36 cellular contexts compared by ENCODE assay signal in genomic region chr16:84769416-84769815, GRCh38. TPM values are rescaled to one million over a fixed set of nuclear protein-coding genes. Genes with fewer than 3 reads are reported as not detected.
A peak's percentile ranks its signal among the peaks of the same experiment; 100 is the strongest.
DNase-seq lines count a peak whose midpoint lies in the region; ATAC-seq, FAIRE-seq and TF ChIP-seq lines count a peak whose summit lies in the region.
"Had no signal": no experiment of that assay in that cellular context is flagged by ENCODE, and none has a peak within 500 bp of the region (broad histone marks: within the 10 kb centered on the region; RNA-seq: fewer than 3 reads in every experiment).

No MANE protein-coding gene starts in this region.

- ATAC-seq in IMR-90 (ENCODE audit: low read depth) (no peak), psoas muscle (peak; percentile 43 to 56 (median 48))
- ATAC-seq: activated T-cell treated with anti-CD3 and anti-CD28 coated beads, Interleukin-2, amount 50 U/mL, for 4 hours; effector memory CD8-positive, alpha-beta T cell; Panc1; sciatic nerve had no signal

- no peak overlapping the region for H3K4ac ChIP-seq in IMR-90 (ENCODE audit: low read depth, low read length)

- H3K79me1 ChIP-seq in IMR-90 (ENCODE audit: low read depth in 1 of 2, low read length in 2 of 2): peaks cover 37 to 67% of the 10 kb centered on the region in 2 experiments; a peak in 3 of 4 replicates

- H4K20me1 ChIP-seq in IMR-90 (ENCODE audit: insufficient read depth, low read length) (no peaks in the 10 kb centered on the region), astrocyte (ENCODE audit: insufficient read depth, low read length) (peaks cover 32% of the 10 kb centered on the region)

- 100% methylated on average over 2 of the region's 3 CpGs; no CpG with 5 or more reads in 1 of the 2 experiments for WGBS in IMR-90 (ENCODE audit: extremely low coverage in 2 of 2, insufficient read length in 1 of 2), 2 experiments
- WGBS in psoas muscle, 3 donors: 54 to 69% (median 54%) methylated on average over 3 of the region's 3 CpGs

- H3K36me3 ChIP-seq in CD4-positive, alpha-beta memory T cell (ENCODE audit: insufficient read depth, low read length): peaks cover 65% of the 10 kb centered on the region
- H3K36me3 ChIP-seq in IMR-90 (ENCODE audit: control insufficient read depth, insufficient read depth, low read length) (peaks cover 48% of the 10 kb centered on the region), astrocyte (ENCODE audit: insufficient read depth, low read length) (peaks cover 39% of the 10 kb centered on the region), psoas muscle (ENCODE audit: insufficient read depth in 1 of 2, low read depth in 1 of 2) (peaks cover 7 to 75% of the 10 kb centered on the region in 2 donors)

- no peak overlapping the region for H3K56ac ChIP-seq in IMR-90 (ENCODE audit: extremely low read depth, insufficient read depth, low read length)

- H3K4me1 Mint-ChIP-seq in CD4-positive, alpha-beta memory T cell: peaks cover 41 to 53% (median 49%) of the 10 kb centered on the region in 4 donors
- no peaks in the 10 kb centered on the region for H3K4me1 Mint-ChIP-seq in astrocyte (ENCODE audit: low read depth, unreplicated experiment)
- peaks cover 41% of the 10 kb centered on the region for H3K4me1 Mint-ChIP-seq in activated CD4-positive, alpha-beta memory T cell treated with anti-CD3 and anti-CD28 coated beads, Interleukin-2, amount 10 ng/mL, durations not matched to agents 7 days and 5 days

- no peak for FAIRE-seq in astrocyte (lab: Jason Lieb, UNC)
- FAIRE-seq: islet of Langerhans had no signal

- peaks cover 41% of the 10 kb centered on the region for H3K4me1 ChIP-seq in CD4-positive, alpha-beta memory T cell (ENCODE audit: insufficient read depth, low read length)
- H3K4me1 ChIP-seq in IMR-90 (ENCODE audit: control insufficient read depth, insufficient read depth, low read length) (peaks cover 19% of the 10 kb centered on the region), astrocyte (ENCODE audit: insufficient read depth, low read length) (no peaks in the 10 kb centered on the region), psoas muscle (peaks cover 10% of the 10 kb centered on the region)
- H3K4me1 ChIP-seq: ascending aorta, colonic mucosa, HAP-1 had no signal

- H3K4me3 ChIP-seq in CD4-positive, alpha-beta memory T cell (ENCODE audit: low read length in 2 of 2): no peak overlapping the region
- no peak overlapping the region for H3K4me3 ChIP-seq in IMR-90 (ENCODE audit: insufficient read depth, low read depth, low read length)
- no peak overlapping the region for H3K4me3 ChIP-seq in astrocyte (ENCODE audit: insufficient read depth, low read depth, low read length)
- no peak overlapping the region for H3K4me3 ChIP-seq in psoas muscle
- H3K4me3 ChIP-seq in coronary artery: no peak overlapping the region
- H3K4me3 ChIP-seq: ascending aorta; BLaER1 treated with 17β-estradiol and CSF1 and Interleukin-3, amounts not matched to agents 10 nM and 100 nM; cardiac muscle cell; colonic mucosa; HAP-1; left ventricle myocardium inferior had no signal

- H3K4me3 Mint-ChIP-seq in CD4-positive, alpha-beta memory T cell: peak overlapping the region; percentile 59 to 93 (median 83)
- H3K4me3 Mint-ChIP-seq in astrocyte (ENCODE audit: unreplicated experiment): no peak overlapping the region
- no peak overlapping the region for H3K4me3 Mint-ChIP-seq in activated CD4-positive, alpha-beta memory T cell treated with anti-CD3 and anti-CD28 coated beads, Interleukin-2, amount 10 ng/mL, durations not matched to agents 7 days and 5 days
- H3K4me3 Mint-ChIP-seq: activated naive CD4-positive, alpha-beta T cell treated with anti-CD3 and anti-CD28 coated beads for 36 hours; effector memory CD8-positive, alpha-beta T cell; T-helper 2 cell treated with Interferon-gamma antibody and Interleukin-4, amounts not matched to agents 5 μg/mL and 100 μg/mL, for 36 hours; type B pancreatic cell had no signal

- no peak overlapping the region for H4K91ac ChIP-seq in IMR-90 (ENCODE audit: insufficient read depth, low read depth, low read length)

- TF ChIP-seq CTCF in IMR-90 (conservative IDR thresholded peaks at IDR 0.05; ENCODE audit: low read depth, low read length): no peak
- TF ChIP-seq CTCF in astrocyte (IDR thresholded peaks at IDR 0.05; ENCODE audit: insufficient read depth, low read depth, low read length): no peak
- no peak for TF ChIP-seq CTCF in psoas muscle (IDR thresholded peaks at IDR 0.05)
- no peak for TF ChIP-seq CTCF in coronary artery (IDR thresholded peaks at IDR 0.05)

- no peak for TF ChIP-seq POLR2A in IMR-90 (IDR thresholded peaks at IDR 0.05; ENCODE audit: low read depth, low read length)

- intact Hi-C loops in CD4-positive, alpha-beta memory T cell (cut with micrococcal nuclease): no loop called here
- intact Hi-C loops in IMR-90 (cut with micrococcal nuclease): no loop called here
- intact Hi-C loops in psoas muscle (cut with DNase I): no loop called here

- peaks cover 11% of the 10 kb centered on the region for H3K9me1 ChIP-seq in IMR-90 (ENCODE audit: insufficient read depth, low read length)

- CTCF ChIA-PET in CD4-positive, alpha-beta memory T cell (lab: Charles Lee; ENCODE audit: partially characterized antibody): interaction anchor here (1.2 to 5.6 kb wide), 3 partner anchors 15 to 43 kb away, joined by 3 to 68 read pairs (median 10); no protein-coding TSS in a partner anchor
- CTCF ChIA-PET in IMR-90 (lab: Yijun Ruan, JAX): no interaction called here
- CTCF ChIA-PET in activated CD4-positive, alpha-beta memory T cell treated with anti-CD3 and anti-CD28 coated beads, Interleukin-2, amount 10 ng/mL, durations not matched to agents 7 days and 5 days (lab: Charles Lee): interaction anchor here (1.0 to 5.6 kb wide), 3 partner anchors 15 to 155 kb away, joined by 3 to 54 read pairs (median 6); no protein-coding TSS in a partner anchor

- no peak overlapping the region for H3K14ac ChIP-seq in IMR-90 (replicated peaks; ENCODE audit: low read depth, low read length)

- H3K9ac ChIP-seq in IMR-90 (ENCODE audit: low read depth, low read length): no peak overlapping the region
- no peak overlapping the region for H3K9ac ChIP-seq in astrocyte (ENCODE audit: low read length)
- H3K9ac ChIP-seq: BLaER1 treated with 17β-estradiol and CSF1 and Interleukin-3, amounts not matched to agents 10 nM and 100 nM had no signal

- no peaks in the 10 kb centered on the region for H3K9me3 ChIP-seq in CD4-positive, alpha-beta memory T cell (ENCODE audit: control insufficient read depth in 1 of 2, low read length in 2 of 2)
- H3K9me3 ChIP-seq in IMR-90 (ENCODE audit: control insufficient read depth, insufficient read depth, low read length) (no peaks in the 10 kb centered on the region), astrocyte (ENCODE audit: insufficient read depth, low read depth, low read length) (no peaks in the 10 kb centered on the region), psoas muscle (no peaks in the 10 kb centered on the region)
- H3K9me3 ChIP-seq: ascending aorta; BLaER1 treated with 17β-estradiol and CSF1 and Interleukin-3, amounts not matched to agents 10 nM and 100 nM; colonic mucosa; HAP-1; left ventricle myocardium inferior had no signal

- POLR2A ChIA-PET in CD4-positive, alpha-beta memory T cell (lab: Charles Lee; ENCODE audit: partially characterized antibody): interaction anchor here (3.9 to 5.0 kb wide), 2 partner anchors 10 to 14 kb away, joined by 23 to 45 read pairs; no protein-coding TSS in a partner anchor
- POLR2A ChIA-PET in IMR-90 (lab: Charles Lee; ENCODE audit: unreplicated experiment): no interaction called here
- POLR2A ChIA-PET in activated CD4-positive, alpha-beta memory T cell treated with anti-CD3 and anti-CD28 coated beads, Interleukin-2, amount 10 ng/mL, durations not matched to agents 7 days and 5 days (lab: Charles Lee): interaction anchor here (1.1 to 1.6 kb wide), 2 partner anchors 16 to 69 kb away, joined by 3 to 5 read pairs; no protein-coding TSS in a partner anchor

- dilution Hi-C loops in IMR-90 (cut with HindIII; ENCODE audit: low sequenced_read_pairs, unreplicated experiment): no loop called here

- no peak overlapping the region for H2AK9ac ChIP-seq in IMR-90 (replicated peaks; ENCODE audit: low read depth, low read length, poor library complexity)

- H3K36me3 Mint-ChIP-seq in CD4-positive, alpha-beta memory T cell: peaks cover 64 to 76% of the 10 kb centered on the region in 2 donors
- H3K36me3 Mint-ChIP-seq in astrocyte (ENCODE audit: low read depth, unreplicated experiment): peaks cover 23% of the 10 kb centered on the region
- H3K36me3 Mint-ChIP-seq in activated CD4-positive, alpha-beta memory T cell treated with anti-CD3 and anti-CD28 coated beads, Interleukin-2, amount 10 ng/mL, durations not matched to agents 7 days and 5 days (ENCODE audit: low read depth): peaks cover 73% of the 10 kb centered on the region

- H2BK20ac ChIP-seq in IMR-90 (ENCODE audit: low read depth, low read length): no peak overlapping the region

- no peaks in the 10 kb centered on the region for H3K27me3 Mint-ChIP-seq in CD4-positive, alpha-beta memory T cell
- no peaks in the 10 kb centered on the region for H3K27me3 Mint-ChIP-seq in astrocyte (ENCODE audit: low read depth, unreplicated experiment)
- no peaks in the 10 kb centered on the region for H3K27me3 Mint-ChIP-seq in activated CD4-positive, alpha-beta memory T cell treated with anti-CD3 and anti-CD28 coated beads, Interleukin-2, amount 10 ng/mL, durations not matched to agents 7 days and 5 days
- H3K27me3 Mint-ChIP-seq: effector memory CD8-positive, alpha-beta T cell; progenitor cell of endocrine pancreas; type B pancreatic cell had no signal

- no peak overlapping the region for H2BK15ac ChIP-seq in IMR-90 (ENCODE audit: low read depth, low read length)

- H2AFZ ChIP-seq in IMR-90 (replicated peaks; ENCODE audit: low read length, poor library complexity) (no peak overlapping the region), astrocyte (ENCODE audit: low read depth, low read length) (no peak overlapping the region)

- no peak overlapping the region for H3K4me2 ChIP-seq in IMR-90 (ENCODE audit: low read depth, low read length)
- H3K4me2 ChIP-seq in astrocyte (ENCODE audit: low read length): no peak overlapping the region
- H3K4me2 ChIP-seq: BLaER1 treated with 17β-estradiol and CSF1 and Interleukin-3, amounts not matched to agents 10 nM and 100 nM had no signal

- no peak overlapping the region for H3K27ac ChIP-seq in CD4-positive, alpha-beta memory T cell (ENCODE audit: low read depth, low read length)
- H3K27ac ChIP-seq in IMR-90 (ENCODE audit: insufficient read depth, low read length) (peak overlapping the region; percentile 14; the same call in 1 of the 2 replicates), astrocyte (ENCODE audit: low read depth, low read length) (no peak overlapping the region), psoas muscle (no peak overlapping the region), coronary artery (no peak overlapping the region)
- H3K27ac ChIP-seq: ascending aorta; BLaER1 treated with 17β-estradiol and CSF1 and Interleukin-3, amounts not matched to agents 10 nM and 100 nM; cardiac muscle cell; colonic mucosa; left ventricle myocardium inferior had no signal

- H3K79me2 ChIP-seq in astrocyte (ENCODE audit: insufficient read depth, low read length): peaks cover 27% of the 10 kb centered on the region

- peak overlapping the region; percentile 9 for H2BK5ac ChIP-seq in IMR-90 (ENCODE audit: low read depth, low read length, poor library complexity, severe bottlenecking)

- H3K9me3 Mint-ChIP-seq in CD4-positive, alpha-beta memory T cell: no peaks in the 10 kb centered on the region
- H3K9me3 Mint-ChIP-seq in astrocyte (ENCODE audit: unreplicated experiment): no peaks in the 10 kb centered on the region
- H3K9me3 Mint-ChIP-seq in activated CD4-positive, alpha-beta memory T cell treated with anti-CD3 and anti-CD28 coated beads, Interleukin-2, amount 10 ng/mL, durations not matched to agents 7 days and 5 days: no peaks in the 10 kb centered on the region
- H3K9me3 Mint-ChIP-seq: activated naive CD4-positive, alpha-beta T cell treated with anti-CD3 and anti-CD28 coated beads for 36 hours; activated T-cell treated with anti-CD3 and anti-CD28 coated beads, Interleukin-2, amount 50 U/mL, for 4 hours; effector memory CD8-positive, alpha-beta T cell; T-helper 2 cell treated with Interferon-gamma antibody and Interleukin-4, amounts not matched to agents 5 μg/mL and 100 μg/mL, for 36 hours; type B pancreatic cell had no signal

- no peak overlapping the region for H2BK120ac ChIP-seq in IMR-90 (ENCODE audit: low read depth, low read length)

- H3K27me3 ChIP-seq in CD4-positive, alpha-beta memory T cell (ENCODE audit: insufficient read depth, low read length): no peaks in the 10 kb centered on the region
- H3K27me3 ChIP-seq in IMR-90 (ENCODE audit: control insufficient read depth, insufficient read depth, low read length) (no peaks in the 10 kb centered on the region), astrocyte (ENCODE audit: insufficient read depth, low read length) (no peaks in the 10 kb centered on the region), psoas muscle (ENCODE audit: insufficient read depth in 3 of 3, low read length in 2 of 3) (no peaks in the 10 kb centered on the region)
- H3K27me3 ChIP-seq: ascending aorta; BLaER1 treated with 17β-estradiol and CSF1 and Interleukin-3, amounts not matched to agents 10 nM and 100 nM; cardiac muscle cell; colonic mucosa had no signal

- no peak for TF ChIP-seq RAD21 in IMR-90 (IDR thresholded peaks at IDR 0.05; ENCODE audit: low read length)

- H2AK5ac ChIP-seq in IMR-90 (ENCODE audit: low read depth, low read length): no peak overlapping the region

- H4K8ac ChIP-seq in IMR-90 (ENCODE audit: low read depth in 2 of 2, low read length in 2 of 2): no peak overlapping the region

- in situ Hi-C loops in IMR-90 (cut with MboI; ENCODE audit: low sequenced_read_pairs): no loop called here

- H3K23ac ChIP-seq in IMR-90 (ENCODE audit: low read depth, low read length): no peak overlapping the region

- no peak overlapping the region for H4K5ac ChIP-seq in IMR-90 (ENCODE audit: low read depth, low read length)

- peak overlapping the region; percentile 72 to 98 (median 85) for H3K27ac Mint-ChIP-seq in CD4-positive, alpha-beta memory T cell
- peak overlapping the region; percentile 20 for H3K27ac Mint-ChIP-seq in astrocyte (ENCODE audit: unreplicated experiment)
- no peak overlapping the region for H3K27ac Mint-ChIP-seq in activated CD4-positive, alpha-beta memory T cell treated with anti-CD3 and anti-CD28 coated beads, Interleukin-2, amount 10 ng/mL, durations not matched to agents 7 days and 5 days
- H3K27ac Mint-ChIP-seq: activated naive CD4-positive, alpha-beta T cell treated with anti-CD3 and anti-CD28 coated beads for 36 hours; progenitor cell of endocrine pancreas; T-helper 2 cell treated with Interferon-gamma antibody and Interleukin-4, amounts not matched to agents 5 μg/mL and 100 μg/mL, for 36 hours; type B pancreatic cell had no signal

- no TSS peak for BruUV-seq in IMR-90 (replicated peaks; lab: Mats Ljungman, UMichigan)

- DNase-seq in CD4-positive, alpha-beta memory T cell: no peak
- DNase-seq in IMR-90 (no peak), astrocyte (ENCODE audit: low read depth) (no peak), psoas muscle (no peak), coronary artery (ENCODE audit: low spot score) (no peak)
- no peak for DNase-seq in activated CD4-positive, alpha-beta memory T cell treated with anti-CD3 and anti-CD28 coated beads, Interleukin-2, amount 10 ng/mL, durations not matched to agents 7 days and 5 days
- DNase-seq in activated effector memory CD4-positive, alpha-beta T cell treated with anti-CD3 and anti-CD28 coated beads, Interleukin-2, amount 50 U/mL, for 16 hours: no peak
- DNase-seq: activated CD4-positive, alpha-beta T cell treated with anti-CD3 and anti-CD28 coated beads for 1 hour; activated naive CD4-positive, alpha-beta T cell treated with anti-CD3 and anti-CD28 coated beads for 36 hours; activated T-cell treated with anti-CD3 and anti-CD28 coated beads, Interleukin-2, amount 50 U/mL, for 4 hours; Calu3; colonic mucosa; DMS79 treated with DMSO at 0.1 percent for 48 hours; effector memory CD8-positive, alpha-beta T cell; erythroblast; GDM1; glutamatergic neuron; Karpas-422; left ventricle myocardium inferior; mesendoderm; NCI-H2029 treated with DMSO at 0.1 percent for 48 hours; NCI-H226; NCI-H69; SHP77 treated with DMSO at 0.1 percent for 48 hours; stimulated activated CD4-positive, alpha-beta T cell treated with anti-CD3 and anti-CD28 coated beads, Interleukin-4, amount 100 ng/mL, for 1 hour; substantia nigra had no signal

- H3K18ac ChIP-seq in IMR-90 (ENCODE audit: low read depth, low read length): peak overlapping the region; percentile 15; the same call in 1 of the 2 replicates

RNA-seq across cellular contexts. Expression of gene CRISPLD2, which starts 50.4 kb away (rescaled TPM):
- total RNA-seq in CD4-positive, alpha-beta memory T cell: under 1 TPM; 0.32 to 0.89 TPM
- 1 to 10 TPM; 1.0 to 2.5 TPM for polyA plus RNA-seq in CD4-positive, alpha-beta memory T cell
- total RNA-seq in IMR-90 (2012; rRNA removed): 35.0 and 37.5 TPM in 2 replicates
- 21.3 and 23.1 TPM in 2 replicates for polyA plus RNA-seq in IMR-90 (2012; rRNA removed)
- 17.6 and 30.1 TPM in 2 replicates for polyA plus RNA-seq in IMR-90 (2012; cell fraction: cytosol; rRNA removed)
- polyA plus RNA-seq in IMR-90 (2012; cell fraction: nucleus; rRNA removed; ENCODE audit: low replicate concordance): 26.7 and 30.7 TPM in 2 replicates
- total RNA-seq in astrocyte: 1.8 and 2.4 TPM in 2 replicates
- 10 to 100 TPM; 10.2 to 28.6 (median 20.4) TPM for total RNA-seq in psoas muscle
- 10 to 100 TPM in 1 of 3 donors, 1 to 10 TPM in 2; 7.1 to 11.5 (median 7.5) TPM for polyA plus RNA-seq in psoas muscle
- total RNA-seq in activated CD4-positive, alpha-beta memory T cell treated with anti-CD3 and anti-CD28 coated beads, Interleukin-2, amount 10 ng/mL, durations not matched to agents 7 days and 5 days: under 1 TPM; 0.18 to 0.23 TPM

Comparison
In these comparisons a context has a peak if more than half of its experiments do, and no peak if none do; other contexts are left out.
1. H3K4me3 Mint-ChIP-seq: peak in CD4-positive, alpha-beta memory T cell (8 of 8); none in astrocyte (single experiment) and activated CD4-positive, alpha-beta memory T cell treated with anti-CD3 and anti-CD28 coated beads, Interleukin-2, amount 10 ng/mL, durations not matched to agents 7 days and 5 days (single experiment).